ENCODE assay signal across 28 cellular contexts in the genomic region with DNA sequence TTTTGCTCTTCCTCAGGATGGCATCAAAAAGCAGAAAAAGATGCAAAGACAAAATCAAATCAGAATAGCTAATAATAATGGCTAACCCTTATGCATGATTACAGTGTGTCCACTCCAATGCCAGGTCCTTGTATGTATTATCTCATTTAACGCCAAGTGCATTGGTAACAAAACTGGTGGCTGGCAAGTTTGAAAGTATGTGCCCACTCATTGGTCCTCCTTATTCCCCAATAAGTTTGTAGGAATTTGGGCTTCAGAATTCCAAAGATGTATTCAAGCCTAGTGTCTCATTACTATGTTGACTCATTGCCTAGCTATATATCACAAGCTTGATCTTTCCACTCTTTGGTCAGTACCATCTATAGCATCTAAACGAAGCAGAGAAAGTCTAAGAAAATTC.
"Had no signal": no experiment of that assay in that cellular context is flagged by ENCODE, and none has a peak within 500 bp of the region (broad histone marks: within the 10 kb centered on the region; RNA-seq: fewer than 3 reads in every experiment).

No MANE protein-coding gene starts in this region.

- H3K9me3 ChIP-seq: lower lobe of right lung, mucosa of descending colon, prostate gland, right atrium auricular region, thoracic aorta, tibial nerve, upper lobe of left lung had no signal

- H3K4me3 Mint-ChIP-seq: immature natural killer cell; mesothelial cell of epicardium; naive thymus-derived CD8-positive, alpha-beta T cell; nephron progenitor cell had no signal

- H3K4me2 ChIP-seq: smooth muscle cell had no signal

- DNase-seq: dorsolateral prefrontal cortex; effector CD4-positive, alpha-beta T cell; hypothalamus; immature natural killer cell; islet precursor cell; left ventricle myocardium superior; lower lobe of right lung; mesenchymal stem cell; mucosa of descending colon; naive thymus-derived CD8-positive, alpha-beta T cell; nephron progenitor cell; nucleus accumbens; stimulated activated CD4-positive, alpha-beta T cell treated with anti-CD3 and anti-CD28 coated beads, Interleukin-12 subunit alpha, Interleukin-12 subunit beta, amount 100 ng/mL, for 4 hours; stimulated activated CD4-positive, alpha-beta T cell treated with anti-CD3 and anti-CD28 coated beads, Interleukin-1b, Interleukin-23, amount 100 ng/mL, for 48 hours; stimulated activated CD4-positive, alpha-beta T cell treated with anti-CD3 and anti-CD28 coated beads, Interleukin-4, amount 100 ng/mL, for 1 hour; stimulated activated CD8-positive, alpha-beta memory T cell treated with anti-CD3 and anti-CD28 coated beads, Interleukin-4, amount 100 ng/mL, for 48 hours; stimulated activated naive CD4-positive, alpha-beta T cell treated with Interleukin-2 at 50 U/mL for 16 hours; upper lobe of left lung had no signal

- H3K4me1 ChIP-seq: lower lobe of right lung, prostate gland, right atrium auricular region had no signal

- H3K27me3 Mint-ChIP-seq: naive thymus-derived CD8-positive, alpha-beta T cell had no signal

- H3K4me3 ChIP-seq: dorsolateral prefrontal cortex, lower lobe of right lung, mucosa of descending colon, prostate gland, right atrium auricular region, smooth muscle cell, thoracic aorta, tibial nerve, upper lobe of left lung had no signal

- H3K36me3 Mint-ChIP-seq: immature natural killer cell had no signal

- H3K9me3 Mint-ChIP-seq: immature natural killer cell; naive thymus-derived CD8-positive, alpha-beta T cell; nephron progenitor cell had no signal

- ATAC-seq: left ventricle myocardium superior; lower lobe of right lung; mucosa of descending colon; naive thymus-derived CD8-positive, alpha-beta T cell; sciatic nerve had no signal

- H3K27ac ChIP-seq: dorsolateral prefrontal cortex, lower lobe of right lung, prostate gland, right atrium auricular region, thoracic aorta, tibial nerve, upper lobe of left lung had no signal

- H3K27me3 ChIP-seq: dorsolateral prefrontal cortex, right atrium auricular region, tibial nerve, upper lobe of left lung had no signal

- H3K36me3 ChIP-seq: lower lobe of right lung, prostate gland, right atrium auricular region, thoracic aorta, tibial nerve, upper lobe of left lung had no signal

- FAIRE-seq: colon, frontal cortex, urothelium cell line had no signal

- H3K27ac Mint-ChIP-seq: immature natural killer cell, mesothelial cell of epicardium, nephron progenitor cell had no signal
